Comparison of ENCODE assay signal across 9 cellular contexts in genomic region chr6:35025241-35026188, GRCh38.
A peak's percentile ranks its signal among the peaks of the same experiment; 100 is the strongest.
DNase-seq lines count a peak whose midpoint lies in the region; ATAC-seq and TF ChIP-seq lines count a peak whose summit lies in the region.
"Had no signal": no experiment of that assay in that cellular context is flagged by ENCODE, and none has a peak within 500 bp of the region (broad histone marks: within the 10 kb centered on the region; RNA-seq: fewer than 3 reads in every experiment).

No MANE protein-coding gene starts in this region.

- H3K9me3 Mint-ChIP-seq in activated CD4-positive, alpha-beta T cell treated with anti-CD3 and anti-CD28 coated beads, Interleukin-2, amount 10 ng/mL, durations not matched to agents 7 days and 5 days = no peaks in the 10 kb centered on the region

- CTCF ChIA-PET in activated CD4-positive, alpha-beta T cell treated with anti-CD3 and anti-CD28 coated beads, Interleukin-2, amount 10 ng/mL, durations not matched to agents 7 days and 5 days (lab: Charles Lee) = interaction anchor here (1.5 kb wide), 1 partner anchor 9 kb away, joined by 3 read pairs; no protein-coding TSS in a partner anchor

- no peaks in the 10 kb centered on the region for H3K4me1 Mint-ChIP-seq in activated CD4-positive, alpha-beta T cell treated with anti-CD3 and anti-CD28 coated beads, Interleukin-2, amount 10 ng/mL, durations not matched to agents 7 days and 5 days

- no peaks in the 10 kb centered on the region for H3K27me3 Mint-ChIP-seq in activated CD4-positive, alpha-beta T cell treated with anti-CD3 and anti-CD28 coated beads, Interleukin-2, amount 10 ng/mL, durations not matched to agents 7 days and 5 days

- H3K4me2 ChIP-seq in osteoblast (ENCODE audit: insufficient read depth, low read length) = no peak overlapping the region

- ATAC-seq in GM19395 (IDR thresholded peaks at IDR 0.05; ENCODE audit: unreplicated experiment) = no peak

- H3K36me3 Mint-ChIP-seq in activated CD4-positive, alpha-beta T cell treated with anti-CD3 and anti-CD28 coated beads, Interleukin-2, amount 10 ng/mL, durations not matched to agents 7 days and 5 days (ENCODE audit: low read depth) = no peaks in the 10 kb centered on the region

- no peak overlapping the region for H2AFZ ChIP-seq in osteoblast (ENCODE audit: low read length)

- no peaks in the 10 kb centered on the region for H3K27me3 ChIP-seq in osteoblast (ENCODE audit: insufficient read depth, low read length)
- H3K27me3 ChIP-seq: uterus had no signal

- H4K20me1 ChIP-seq in osteoblast (ENCODE audit: insufficient read depth, low read length) = no peaks in the 10 kb centered on the region

- H3K4me3 Mint-ChIP-seq in activated CD4-positive, alpha-beta T cell treated with anti-CD3 and anti-CD28 coated beads, Interleukin-2, amount 10 ng/mL, durations not matched to agents 7 days and 5 days = no peak overlapping the region

- DNase-seq in AG10803 (ENCODE audit: low read depth) (no peak), NB4 (ENCODE audit: low read depth) (peak; percentile 72), epithelial cell of esophagus (ENCODE audit: low read depth) (peak; percentile 15), osteoblast (ENCODE audit: insufficient read length, low spot score, missing footprints) (peak; percentile 34), NCI-H82 (lab: John Stamatoyannopoulos, UW) (no peak), activated T-cell treated with anti-CD3 and anti-CD28 coated beads for 4 hours (no peak)
- DNase-seq in activated CD4-positive, alpha-beta T cell treated with anti-CD3 and anti-CD28 coated beads, Interleukin-2, amount 10 ng/mL, durations not matched to agents 7 days and 5 days = no peak
- DNase-seq: uterus had no signal

- H3K27ac Mint-ChIP-seq in activated CD4-positive, alpha-beta T cell treated with anti-CD3 and anti-CD28 coated beads, Interleukin-2, amount 10 ng/mL, durations not matched to agents 7 days and 5 days = no peak overlapping the region

- H3K4me3 ChIP-seq in AG10803 (ENCODE audit: low read length) (no peak overlapping the region), NB4 (ENCODE audit: low read depth, low read length) (no peak overlapping the region), epithelial cell of esophagus (ENCODE audit: low read length) (no peak overlapping the region), osteoblast (ENCODE audit: insufficient read depth, low read length) (no peak overlapping the region)
- H3K4me3 ChIP-seq: uterus had no signal

- peaks cover 18% of the 10 kb centered on the region for H3K4me1 ChIP-seq in osteoblast (ENCODE audit: insufficient read depth, low read length)
- H3K4me1 ChIP-seq: uterus had no signal

- H3K79me2 ChIP-seq in osteoblast (ENCODE audit: insufficient read depth, low read length) = no peaks in the 10 kb centered on the region

- no peak for TF ChIP-seq POLR2A in NB4 (IDR thresholded peaks at IDR 0.05; ENCODE audit: extremely low read depth, insufficient read length)

- H3K9me3 ChIP-seq in osteoblast (ENCODE audit: low read depth, low read length) = no peaks in the 10 kb centered on the region
- H3K9me3 ChIP-seq: uterus had no signal

- POLR2A ChIA-PET in activated CD4-positive, alpha-beta T cell treated with anti-CD3 and anti-CD28 coated beads, Interleukin-2, amount 10 ng/mL, durations not matched to agents 7 days and 5 days (lab: Charles Lee) = no interaction called here

- H3K36me3 ChIP-seq in osteoblast (ENCODE audit: insufficient read depth, low read length) = no peaks in the 10 kb centered on the region
- H3K36me3 ChIP-seq: uterus had no signal

- peak; percentile 41 for TF ChIP-seq CTCF in AG10803 (conservative IDR thresholded peaks at IDR 0.05; ENCODE audit: low read length)
- peak; percentile 51 for TF ChIP-seq CTCF in NB4 (IDR thresholded peaks at IDR 0.05; ENCODE audit: low read depth, low read length)
- no peak for TF ChIP-seq CTCF in epithelial cell of esophagus (IDR thresholded peaks at IDR 0.05; ENCODE audit: insufficient read depth, low read depth, low read length, missing control alignments)
- TF ChIP-seq CTCF in osteoblast (IDR thresholded peaks at IDR 0.05; ENCODE audit: extremely low read depth, low read depth, low read length) = peak; percentile 18

- H3K27ac ChIP-seq in osteoblast (ENCODE audit: low read depth, low read length) = no peak overlapping the region

Comparison
In these comparisons a context has a peak if more than half of its experiments do, and no peak if none do; other contexts are left out.
1. DNase-seq: peak in NB4 (single experiment), epithelial cell of esophagus (single experiment) and osteoblast (single experiment); none in AG10803 (single experiment), NCI-H82 (single experiment), activated CD4-positive, alpha-beta T cell treated with anti-CD3 and anti-CD28 coated beads, Interleukin-2, amount 10 ng/mL, durations not matched to agents 7 days and 5 days (single experiment) and activated T-cell treated with anti-CD3 and anti-CD28 coated beads for 4 hours (single experiment).